ENCODE assay signal across 8 cellular contexts in the genomic region with DNA sequence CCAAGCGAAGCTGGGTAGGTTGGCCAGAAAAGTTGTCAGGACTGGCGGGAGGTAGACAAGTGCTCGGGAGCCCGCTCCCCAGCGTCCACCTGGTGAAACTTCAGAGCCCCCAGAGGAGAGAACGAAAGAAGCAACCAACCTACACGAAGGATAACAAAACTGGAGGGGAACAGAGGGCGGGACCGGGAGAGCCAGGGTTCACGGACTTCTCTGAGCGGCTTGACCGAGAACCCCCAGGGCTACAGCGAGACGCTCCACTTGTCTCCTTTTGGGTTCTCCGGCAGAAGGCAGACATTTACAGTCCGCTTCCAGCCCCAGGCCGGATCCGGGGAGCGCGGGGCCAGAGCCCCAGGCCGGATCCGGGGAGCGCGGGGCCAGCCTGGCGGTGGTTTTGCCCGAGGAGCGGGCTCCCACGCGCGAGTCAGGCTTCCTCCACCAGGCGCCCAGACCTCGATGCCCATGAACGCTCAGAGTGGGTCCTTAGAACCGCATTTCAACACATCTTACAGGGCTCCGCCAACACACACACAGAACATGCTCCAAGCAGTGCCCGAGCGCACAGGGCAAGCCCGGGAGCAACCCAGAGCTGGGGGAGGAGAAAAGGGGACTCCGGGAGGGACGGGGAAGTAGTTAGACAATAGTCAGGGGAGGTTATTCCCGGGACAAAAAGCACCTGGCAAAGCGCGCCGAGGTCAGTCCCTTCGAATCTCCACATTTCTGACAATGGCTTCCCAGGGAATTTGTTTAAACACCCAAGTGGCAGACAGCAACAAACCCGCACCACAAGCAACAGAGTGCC. TPM values are rescaled to one million over a fixed set of nuclear protein-coding genes. Genes with fewer than 3 reads are reported as not detected.
A peak's percentile ranks its signal among the peaks of the same experiment; 100 is the strongest.
DNase-seq lines count a peak whose midpoint lies in the region; ATAC-seq, FAIRE-seq and TF ChIP-seq lines count a peak whose summit lies in the region.

No MANE protein-coding gene starts in this region.

- H3K4me3 ChIP-seq in CD8-positive, alpha-beta T cell (ENCODE audit: low read depth, low read length) = peak overlapping the region; percentile 92
- peak overlapping the region; percentile 97 for H3K4me3 ChIP-seq in neuron (ENCODE audit: low read length)
- H3K4me3 ChIP-seq in upper lobe of right lung = peak overlapping the region; percentile 77

- no peaks in the 10 kb centered on the region for H3K36me3 ChIP-seq in CD8-positive, alpha-beta T cell (ENCODE audit: insufficient read depth, low read length)
- H3K36me3 ChIP-seq in neuron (ENCODE audit: insufficient read depth, low read length) = no peaks in the 10 kb centered on the region
- H3K36me3 ChIP-seq in upper lobe of right lung = no peaks in the 10 kb centered on the region

- peaks cover 5% of the 10 kb centered on the region for H3K27me3 ChIP-seq in CD8-positive, alpha-beta T cell (ENCODE audit: insufficient read depth, low read length)
- H3K27me3 ChIP-seq in neuron (ENCODE audit: insufficient read depth, low read length) = no peaks in the 10 kb centered on the region
- no peaks in the 10 kb centered on the region for H3K27me3 ChIP-seq in upper lobe of right lung

- POLR2A ChIA-PET in CD8-positive, alpha-beta T cell (lab: Charles Lee) = interaction anchor here (0.6 to 1.0 kb wide), 2 partner anchors 8 to 664 kb away, joined by 3 read pairs; no protein-coding TSS in a partner anchor

- H2AFZ ChIP-seq in neuron (ENCODE audit: low read depth, low read length) = peak overlapping the region; percentile 93

- peaks cover 12% of the 10 kb centered on the region for H3K36me3 Mint-ChIP-seq in CD8-positive, alpha-beta T cell
- peaks cover 5% of the 10 kb centered on the region; the same call in 1 of the 2 replicates for H3K36me3 Mint-ChIP-seq in HFFc6 (ENCODE audit: low read depth)

- intact Hi-C loops in CD8-positive, alpha-beta T cell (cut with DNase I, micrococcal nuclease) = loop anchor here in 1 of 2 experiments (10.0 kb wide), 2 partner anchors 255 to 525 kb away; no protein-coding TSS in a partner anchor
- intact Hi-C loops in upper lobe of right lung (cut with DNase I) = no loop called here

- peaks cover 42% of the 10 kb centered on the region for H3K27me3 Mint-ChIP-seq in CD8-positive, alpha-beta T cell (ENCODE audit: low read depth)
- no peaks in the 10 kb centered on the region for H3K27me3 Mint-ChIP-seq in HFFc6 (ENCODE audit: insufficient read depth)

- no peak for TF ChIP-seq CTCF in CD8-positive, alpha-beta T cell (IDR thresholded peaks at IDR 0.05)
- peak; percentile 8; the same call in 1 of the 2 replicates for TF ChIP-seq CTCF in HFFc6 (IDR thresholded peaks at IDR 0.05)
- TF ChIP-seq CTCF in upper lobe of right lung (IDR thresholded peaks at IDR 0.05) = no peak

- H3K27ac Mint-ChIP-seq in CD8-positive, alpha-beta T cell = peak overlapping the region; percentile 94
- H3K27ac Mint-ChIP-seq in HFFc6 = peak overlapping the region; percentile 95

- H3K4me1 ChIP-seq in CD8-positive, alpha-beta T cell (ENCODE audit: insufficient read depth, low read length) = peaks cover 4% of the 10 kb centered on the region
- H3K4me1 ChIP-seq in neuron (ENCODE audit: insufficient read depth, low read length) = peaks cover 33% of the 10 kb centered on the region
- H3K4me1 ChIP-seq in upper lobe of right lung = peaks cover 16% of the 10 kb centered on the region

- CTCF ChIA-PET in CD8-positive, alpha-beta T cell (lab: Charles Lee) = interaction anchor here (1.0 to 2.4 kb wide), 6 partner anchors 7 to 783 kb away, joined by 3 to 8 read pairs (median 5); no protein-coding TSS in a partner anchor

- peak in 5 of 7 experiments; percentile 15 to 68 (median 26) for DNase-seq in CD8-positive, alpha-beta T cell
- DNase-seq in HFFc6 (peak; percentile 36), NCI-H774 (lab: John Stamatoyannopoulos, UW) (peak; percentile 52), activated gamma-delta T cell treated with Interleukin-2 at 50 U/mL for 16 hours (peak; percentile 8), frontal cortex (ENCODE audit: low spot score in 2 of 2) (peak; percentile 16 to 29), upper lobe of right lung (peak; percentile 78)
- no peak for DNase-seq in NK-92 treated with Interleukin-12 subunit alpha and Interleukin-12 subunit beta, amount 100 ng/mL, for 24 hours (lab: John Stamatoyannopoulos, UW)

- FAIRE-seq in frontal cortex (lab: Jason Lieb, UNC) = no peak

- H3K9me3 Mint-ChIP-seq in CD8-positive, alpha-beta T cell = no peaks in the 10 kb centered on the region
- no peaks in the 10 kb centered on the region for H3K9me3 Mint-ChIP-seq in HFFc6

- peak; percentile 22 for ATAC-seq in CD8-positive, alpha-beta T cell
- peak; percentile 62 for ATAC-seq in upper lobe of right lung

- peak overlapping the region; percentile 97 for H3K4me3 Mint-ChIP-seq in CD8-positive, alpha-beta T cell
- peak overlapping the region; percentile 100 for H3K4me3 Mint-ChIP-seq in HFFc6

- H3K4me1 Mint-ChIP-seq in CD8-positive, alpha-beta T cell (ENCODE audit: low read depth) = peaks cover 19% of the 10 kb centered on the region
- peaks cover 56% of the 10 kb centered on the region for H3K4me1 Mint-ChIP-seq in HFFc6 (ENCODE audit: low read depth)

- H3K9me3 ChIP-seq in CD8-positive, alpha-beta T cell (ENCODE audit: low read length) = no peaks in the 10 kb centered on the region
- H3K9me3 ChIP-seq in neuron (ENCODE audit: low read length) = no peaks in the 10 kb centered on the region
- no peaks in the 10 kb centered on the region for H3K9me3 ChIP-seq in upper lobe of right lung

- H3K27ac ChIP-seq in CD8-positive, alpha-beta T cell (ENCODE audit: low read depth, low read length) = peak overlapping the region; percentile 61
- peak overlapping the region; percentile 92 for H3K27ac ChIP-seq in upper lobe of right lung

RNA-seq across cellular contexts. Expression of gene PTPRK, which starts 1.1 kb away (rescaled TPM):
- total RNA-seq in CD8-positive, alpha-beta T cell = 10 to 100 TPM; 17.2 to 18.6 TPM
- 100 to 1,000 TPM in 3 of 6 experiments, 10 to 100 TPM in 3; 92.8 to 104 (median 97.3) TPM for total RNA-seq in HFFc6 (2021; fragmentation: NEBNext Ultra II Directional; extraction: Animal tissue kit (Norgen Biotek cat#: 25700))
- 179 TPM for total RNA-seq in frontal cortex
- 64.6 TPM for total RNA-seq in upper lobe of right lung
